Comparison of ENCODE assay signal across 1 cellular context in the genomic region with DNA sequence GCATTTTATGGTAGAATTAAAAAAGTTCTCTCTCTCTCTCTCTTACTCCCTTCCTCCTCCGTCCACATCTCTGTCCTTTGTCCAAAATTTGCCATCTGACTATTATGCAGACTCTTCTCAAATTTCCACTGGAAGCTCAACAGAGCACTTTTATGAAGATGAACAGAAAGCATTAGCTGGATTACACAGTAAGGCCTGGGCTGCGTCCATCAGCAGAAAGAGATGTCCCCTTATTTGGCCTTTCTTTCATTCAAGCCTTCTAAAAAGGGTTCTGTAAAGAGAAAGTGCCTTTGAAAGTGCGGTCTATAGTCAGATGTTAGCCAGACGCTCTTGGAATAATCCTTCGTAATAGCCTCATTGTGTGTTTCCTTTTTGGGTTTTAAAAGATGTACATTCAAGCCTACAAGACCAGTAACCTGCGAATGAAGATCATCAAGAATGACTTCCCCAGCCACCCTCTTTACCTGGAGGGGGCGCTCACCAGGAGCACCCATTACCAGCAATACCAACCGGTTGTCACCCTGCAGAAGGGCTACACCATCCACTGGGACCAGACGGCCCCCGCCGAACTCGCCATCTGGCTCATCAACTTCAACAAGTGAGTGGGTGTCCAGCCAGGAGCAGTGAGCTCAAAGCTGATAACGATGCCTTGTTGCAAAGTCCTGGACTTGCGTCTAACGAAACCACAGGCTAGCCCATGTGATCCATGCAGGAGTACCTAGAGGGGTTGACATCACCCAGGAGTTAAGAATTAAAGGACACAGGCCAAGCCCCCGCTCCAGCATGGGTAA.
TF ChIP-seq lines count a peak whose summit lies in the region.

No MANE protein-coding gene starts in this region.

TF ChIP-seq in K562, 482 proteins besides CTCF, POLR2A, EP300 and RAD21 (continued from another document):
- TF ChIP-seq, protein P1, sequence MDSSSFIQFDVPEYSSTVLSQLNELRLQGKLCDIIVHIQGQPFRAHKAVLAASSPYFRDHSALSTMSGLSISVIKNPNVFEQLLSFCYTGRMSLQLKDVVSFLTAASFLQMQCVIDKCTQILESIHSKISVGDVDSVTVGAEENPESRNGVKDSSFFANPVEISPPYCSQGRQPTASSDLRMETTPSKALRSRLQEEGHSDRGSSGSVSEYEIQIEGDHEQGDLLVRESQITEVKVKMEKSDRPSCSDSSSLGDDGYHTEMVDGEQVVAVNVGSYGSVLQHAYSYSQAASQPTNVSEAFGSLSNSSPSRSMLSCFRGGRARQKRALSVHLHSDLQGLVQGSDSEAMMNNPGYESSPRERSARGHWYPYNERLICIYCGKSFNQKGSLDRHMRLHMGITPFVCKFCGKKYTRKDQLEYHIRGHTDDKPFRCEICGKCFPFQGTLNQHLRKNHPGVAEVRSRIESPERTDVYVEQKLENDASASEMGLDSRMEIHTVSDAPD (CRISPR knock-in tag; IDR thresholded peaks at IDR 0.05), result no peak
- peak; percentile 32 for TF ChIP-seq CBFA2T2 (conservative IDR thresholded peaks at IDR 0.05)
- 0 out of 2 replicates have a peak, but pooled peaks have one; percentile 8 for TF ChIP-seq CREM (IDR thresholded peaks at IDR 0.05; ENCODE audit: low read depth)
- no peak for TF ChIP-seq MCM2 (IDR thresholded peaks at IDR 0.05; ENCODE audit: low read depth)
- TF ChIP-seq HDAC1 (IDR thresholded peaks at IDR 0.05), result no peak
- peak; percentile 58 for TF ChIP-seq CBFA2T3 (IDR thresholded peaks at IDR 0.05)
- no peak for TF ChIP-seq DMBX1 (CRISPR knock-in tag; IDR thresholded peaks at IDR 0.05; ENCODE audit: borderline replicate concordance)
- no peak for TF ChIP-seq ZNF121 (CRISPR knock-in tag; conservative IDR thresholded peaks at IDR 0.05)
- TF ChIP-seq, protein P2, sequence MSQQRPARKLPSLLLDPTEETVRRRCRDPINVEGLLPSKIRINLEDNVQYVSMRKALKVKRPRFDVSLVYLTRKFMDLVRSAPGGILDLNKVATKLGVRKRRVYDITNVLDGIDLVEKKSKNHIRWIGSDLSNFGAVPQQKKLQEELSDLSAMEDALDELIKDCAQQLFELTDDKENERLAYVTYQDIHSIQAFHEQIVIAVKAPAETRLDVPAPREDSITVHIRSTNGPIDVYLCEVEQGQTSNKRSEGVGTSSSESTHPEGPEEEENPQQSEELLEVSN (IDR thresholded peaks at IDR 0.05; ENCODE audit: borderline replicate concordance in 1 of 2, extremely low read depth in 1 of 2, insufficient read depth in 1 of 2, insufficient read length in 1 of 2, low read depth in 1 of 2, low read length in 1 of 2, poor library complexity in 1 of 2, severe bottlenecking in 1 of 2), result no peak
- no peak for TF ChIP-seq TEAD2 (tag; IDR thresholded peaks at IDR 0.05)
- no peak for TF ChIP-seq YY1 (IDR thresholded peaks at IDR 0.05; ENCODE audit: borderline replicate concordance in 1 of 3, control insufficient read depth in 1 of 3, extremely low read depth in 1 of 3, insufficient read depth in 3 of 3, insufficient read length in 1 of 3, insufficient replicate concordance in 2 of 3, low read depth in 1 of 3, low read length in 2 of 3)
- TF ChIP-seq NR2C1 (IDR thresholded peaks at IDR 0.05), result no peak
- no peak for TF ChIP-seq NR2C1 (tag; IDR thresholded peaks at IDR 0.05)
- no peak for TF ChIP-seq ZNF695 (CRISPR knock-in tag; IDR thresholded peaks at IDR 0.05)
- no peak for TF ChIP-seq ZNF282 (CRISPR knock-in tag; IDR thresholded peaks at IDR 0.05)
- TF ChIP-seq, protein P3, sequence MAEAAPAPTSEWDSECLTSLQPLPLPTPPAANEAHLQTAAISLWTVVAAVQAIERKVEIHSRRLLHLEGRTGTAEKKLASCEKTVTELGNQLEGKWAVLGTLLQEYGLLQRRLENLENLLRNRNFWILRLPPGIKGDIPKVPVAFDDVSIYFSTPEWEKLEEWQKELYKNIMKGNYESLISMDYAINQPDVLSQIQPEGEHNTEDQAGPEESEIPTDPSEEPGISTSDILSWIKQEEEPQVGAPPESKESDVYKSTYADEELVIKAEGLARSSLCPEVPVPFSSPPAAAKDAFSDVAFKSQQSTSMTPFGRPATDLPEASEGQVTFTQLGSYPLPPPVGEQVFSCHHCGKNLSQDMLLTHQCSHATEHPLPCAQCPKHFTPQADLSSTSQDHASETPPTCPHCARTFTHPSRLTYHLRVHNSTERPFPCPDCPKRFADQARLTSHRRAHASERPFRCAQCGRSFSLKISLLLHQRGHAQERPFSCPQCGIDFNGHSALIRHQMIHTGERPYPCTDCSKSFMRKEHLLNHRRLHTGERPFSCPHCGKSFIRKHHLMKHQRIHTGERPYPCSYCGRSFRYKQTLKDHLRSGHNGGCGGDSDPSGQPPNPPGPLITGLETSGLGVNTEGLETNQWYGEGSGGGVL (CRISPR knock-in tag; IDR thresholded peaks at IDR 0.05), result no peak
- TF ChIP-seq ZFP30 (CRISPR knock-in tag; IDR thresholded peaks at IDR 0.05; ENCODE audit: borderline replicate concordance), result no peak
- TF ChIP-seq COPS2 (conservative IDR thresholded peaks at IDR 0.05), result no peak
- no peak for TF ChIP-seq NCOA6 (IDR thresholded peaks at IDR 0.05)
- no peak for TF ChIP-seq SIX5 (IDR thresholded peaks at IDR 0.05; ENCODE audit: borderline replicate concordance in 1 of 2, insufficient read depth in 1 of 2, low read depth in 1 of 2, low read length in 2 of 2)
- no peak for TF ChIP-seq ZNF197 (CRISPR knock-in tag; IDR thresholded peaks at IDR 0.05; ENCODE audit: low read depth)
- TF ChIP-seq, protein P4, sequence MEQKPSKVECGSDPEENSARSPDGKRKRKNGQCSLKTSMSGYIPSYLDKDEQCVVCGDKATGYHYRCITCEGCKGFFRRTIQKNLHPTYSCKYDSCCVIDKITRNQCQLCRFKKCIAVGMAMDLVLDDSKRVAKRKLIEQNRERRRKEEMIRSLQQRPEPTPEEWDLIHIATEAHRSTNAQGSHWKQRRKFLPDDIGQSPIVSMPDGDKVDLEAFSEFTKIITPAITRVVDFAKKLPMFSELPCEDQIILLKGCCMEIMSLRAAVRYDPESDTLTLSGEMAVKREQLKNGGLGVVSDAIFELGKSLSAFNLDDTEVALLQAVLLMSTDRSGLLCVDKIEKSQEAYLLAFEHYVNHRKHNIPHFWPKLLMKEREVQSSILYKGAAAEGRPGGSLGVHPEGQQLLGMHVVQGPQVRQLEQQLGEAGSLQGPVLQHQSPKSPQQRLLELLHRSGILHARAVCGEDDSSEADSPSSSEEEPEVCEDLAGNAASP (IDR thresholded peaks at IDR 0.05), result no peak
- no peak for TF ChIP-seq SRSF9 (IDR thresholded peaks at IDR 0.05; ENCODE audit: borderline replicate concordance, low read depth, low read length)
- no peak for TF ChIP-seq GATAD2B (IDR thresholded peaks at IDR 0.05; ENCODE audit: borderline replicate concordance)
- TF ChIP-seq SLC30A9 (CRISPR knock-in tag; IDR thresholded peaks at IDR 0.05), result no peak
- TF ChIP-seq TAF9B (IDR thresholded peaks at IDR 0.05; ENCODE audit: partially characterized antibody), result no peak
- TF ChIP-seq HMGN3 (IDR thresholded peaks at IDR 0.05; ENCODE audit: borderline replicate concordance, extremely low read depth, insufficient read length, low read depth, low read length), result no peak
- no peak for TF ChIP-seq ZBTB17 (CRISPR knock-in tag; IDR thresholded peaks at IDR 0.05)
- no peak for TF ChIP-seq ZNF239 (CRISPR knock-in tag; IDR thresholded peaks at IDR 0.05)
- no peak for TF ChIP-seq FOXK2 (conservative IDR thresholded peaks at IDR 0.05 in 1 of 2, IDR thresholded peaks at IDR 0.05 in 1 of 2; ENCODE audit: low read depth in 2 of 2)
- no peak for TF ChIP-seq POLR2AphosphoS2 (IDR thresholded peaks at IDR 0.05; ENCODE audit: low read length)
- TF ChIP-seq, protein P5, sequence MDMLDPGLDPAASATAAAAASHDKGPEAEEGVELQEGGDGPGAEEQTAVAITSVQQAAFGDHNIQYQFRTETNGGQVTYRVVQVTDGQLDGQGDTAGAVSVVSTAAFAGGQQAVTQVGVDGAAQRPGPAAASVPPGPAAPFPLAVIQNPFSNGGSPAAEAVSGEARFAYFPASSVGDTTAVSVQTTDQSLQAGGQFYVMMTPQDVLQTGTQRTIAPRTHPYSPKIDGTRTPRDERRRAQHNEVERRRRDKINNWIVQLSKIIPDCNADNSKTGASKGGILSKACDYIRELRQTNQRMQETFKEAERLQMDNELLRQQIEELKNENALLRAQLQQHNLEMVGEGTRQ (CRISPR knock-in tag; IDR thresholded peaks at IDR 0.05), result peak; percentile 19
- no peak for TF ChIP-seq CCAR2 (IDR thresholded peaks at IDR 0.05; ENCODE audit: low read depth, low read length)
- TF ChIP-seq ZNF561 (CRISPR knock-in tag; conservative IDR thresholded peaks at IDR 0.05), result no peak
- no peak for TF ChIP-seq ZNF780A (CRISPR knock-in tag; IDR thresholded peaks at IDR 0.05)
- TF ChIP-seq, protein P6, sequence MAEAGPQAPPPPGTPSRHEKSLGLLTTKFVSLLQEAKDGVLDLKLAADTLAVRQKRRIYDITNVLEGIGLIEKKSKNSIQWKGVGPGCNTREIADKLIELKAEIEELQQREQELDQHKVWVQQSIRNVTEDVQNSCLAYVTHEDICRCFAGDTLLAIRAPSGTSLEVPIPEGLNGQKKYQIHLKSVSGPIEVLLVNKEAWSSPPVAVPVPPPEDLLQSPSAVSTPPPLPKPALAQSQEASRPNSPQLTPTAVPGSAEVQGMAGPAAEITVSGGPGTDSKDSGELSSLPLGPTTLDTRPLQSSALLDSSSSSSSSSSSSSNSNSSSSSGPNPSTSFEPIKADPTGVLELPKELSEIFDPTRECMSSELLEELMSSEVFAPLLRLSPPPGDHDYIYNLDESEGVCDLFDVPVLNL (CRISPR knock-in tag; IDR thresholded peaks at IDR 0.05; ENCODE audit: low read depth), result no peak
- no peak for TF ChIP-seq ZNF263 (CRISPR knock-in tag; IDR thresholded peaks at IDR 0.05; ENCODE audit: borderline replicate concordance)
- TF ChIP-seq ZBTB7A (IDR thresholded peaks at IDR 0.05; ENCODE audit: borderline replicate concordance, control insufficient read depth, low read depth, low read length), result no peak
- TF ChIP-seq NCOA1 (IDR thresholded peaks at IDR 0.05; ENCODE audit: low read depth), result no peak
- no peak for TF ChIP-seq POLR2H (tag; IDR thresholded peaks at IDR 0.05; ENCODE audit: low read depth)
- TF ChIP-seq, protein P7, sequence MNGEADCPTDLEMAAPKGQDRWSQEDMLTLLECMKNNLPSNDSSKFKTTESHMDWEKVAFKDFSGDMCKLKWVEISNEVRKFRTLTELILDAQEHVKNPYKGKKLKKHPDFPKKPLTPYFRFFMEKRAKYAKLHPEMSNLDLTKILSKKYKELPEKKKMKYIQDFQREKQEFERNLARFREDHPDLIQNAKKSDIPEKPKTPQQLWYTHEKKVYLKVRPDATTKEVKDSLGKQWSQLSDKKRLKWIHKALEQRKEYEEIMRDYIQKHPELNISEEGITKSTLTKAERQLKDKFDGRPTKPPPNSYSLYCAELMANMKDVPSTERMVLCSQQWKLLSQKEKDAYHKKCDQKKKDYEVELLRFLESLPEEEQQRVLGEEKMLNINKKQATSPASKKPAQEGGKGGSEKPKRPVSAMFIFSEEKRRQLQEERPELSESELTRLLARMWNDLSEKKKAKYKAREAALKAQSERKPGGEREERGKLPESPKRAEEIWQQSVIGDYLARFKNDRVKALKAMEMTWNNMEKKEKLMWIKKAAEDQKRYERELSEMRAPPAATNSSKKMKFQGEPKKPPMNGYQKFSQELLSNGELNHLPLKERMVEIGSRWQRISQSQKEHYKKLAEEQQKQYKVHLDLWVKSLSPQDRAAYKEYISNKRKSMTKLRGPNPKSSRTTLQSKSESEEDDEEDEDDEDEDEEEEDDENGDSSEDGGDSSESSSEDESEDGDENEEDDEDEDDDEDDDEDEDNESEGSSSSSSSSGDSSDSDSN (IDR thresholded peaks at IDR 0.05; ENCODE audit: borderline replicate concordance in 1 of 2, low read depth in 2 of 2, low read length in 2 of 2), result no peak
- no peak for TF ChIP-seq RFX5 (IDR thresholded peaks at IDR 0.05; ENCODE audit: low read depth, low read length)
